Comparison of ENCODE assay signal across 16 cellular contexts in genomic region chr9:138070815-138071214, GRCh38.
"Had no signal": no experiment of that assay in that cellular context is flagged by ENCODE, and none has a peak within 500 bp of the region (broad histone marks: within the 10 kb centered on the region; RNA-seq: fewer than 3 reads in every experiment).

No MANE protein-coding gene starts in this region.

- H3K27ac ChIP-seq: adrenal gland, foreskin keratinocyte, lower lobe of right lung, neural progenitor cell, pancreas, transverse colon had no signal

- H3K27me3 ChIP-seq: adrenal gland, foreskin keratinocyte, neural progenitor cell, pancreas had no signal

- H3K4me3 Mint-ChIP-seq: activated naive CD4-positive, alpha-beta T cell treated with anti-CD3 and anti-CD28 coated beads, Interleukin-2, amount 50 U/mL, for 24 hours; activated T-helper 17 cell treated with anti-CD3 and anti-CD28 coated beads, Interleukin-2, amount 50 U/mL, for 72 hours; mesothelial cell of epicardium; neural progenitor cell; stimulated activated memory B cell treated with anti-CD40 and anti-IgM and Interleukin-4, amounts not matched to agents 10 μg/mL and 1 μg/mL and 100 μg/mL, for 72 hours; T-helper 17 cell; WTC11 had no signal

- H2AFZ ChIP-seq: neural progenitor cell had no signal

- H3K9me3 ChIP-seq: adrenal gland, lower lobe of right lung, pancreas, transverse colon had no signal

- H3K27ac Mint-ChIP-seq: activated naive CD4-positive, alpha-beta T cell treated with anti-CD3 and anti-CD28 coated beads, Interleukin-2, amount 50 U/mL, for 24 hours; activated T-helper 17 cell treated with anti-CD3 and anti-CD28 coated beads, Interleukin-2, amount 50 U/mL, for 72 hours; mesothelial cell of epicardium; neural progenitor cell; stimulated activated memory B cell treated with anti-CD40 and anti-IgM and Interleukin-4, amounts not matched to agents 10 μg/mL and 1 μg/mL and 100 μg/mL, for 72 hours; T-helper 17 cell had no signal

- H3K9me3 Mint-ChIP-seq: activated naive CD4-positive, alpha-beta T cell treated with anti-CD3 and anti-CD28 coated beads, Interleukin-2, amount 50 U/mL, for 24 hours; activated T-helper 17 cell treated with anti-CD3 and anti-CD28 coated beads, Interleukin-2, amount 50 U/mL, for 72 hours; mesothelial cell of epicardium; neural progenitor cell; stimulated activated memory B cell treated with anti-CD40 and anti-IgM and Interleukin-4, amounts not matched to agents 10 μg/mL and 1 μg/mL and 100 μg/mL, for 72 hours; WTC11 had no signal

- DNase-seq: activated CD4-positive, alpha-beta T cell treated with anti-CD3 and anti-CD28 coated beads for 48 hours; caudate nucleus; foreskin keratinocyte; glutamatergic neuron; lower lobe of right lung; SIG-M5; T-helper 17 cell; transverse colon had no signal

- H3K4me3 ChIP-seq: adrenal gland, lower lobe of right lung, neural progenitor cell, pancreas, transverse colon had no signal

- H3K4me1 Mint-ChIP-seq: activated naive CD4-positive, alpha-beta T cell treated with anti-CD3 and anti-CD28 coated beads, Interleukin-2, amount 50 U/mL, for 24 hours; activated T-helper 17 cell treated with anti-CD3 and anti-CD28 coated beads, Interleukin-2, amount 50 U/mL, for 72 hours; mesothelial cell of epicardium had no signal

- H3K9ac ChIP-seq: neural progenitor cell had no signal

- H3K36me3 ChIP-seq: adrenal gland, lower lobe of right lung, neural progenitor cell, pancreas, transverse colon had no signal

- H3K4me2 ChIP-seq: neural progenitor cell had no signal

- H3K36me3 Mint-ChIP-seq: activated naive CD4-positive, alpha-beta T cell treated with anti-CD3 and anti-CD28 coated beads, Interleukin-2, amount 50 U/mL, for 24 hours; mesothelial cell of epicardium; neural progenitor cell; stimulated activated memory B cell treated with anti-CD40 and anti-IgM and Interleukin-4, amounts not matched to agents 10 μg/mL and 1 μg/mL and 100 μg/mL, for 72 hours; WTC11 had no signal

- H3K4me1 ChIP-seq: adrenal gland, foreskin keratinocyte, lower lobe of right lung, pancreas, transverse colon had no signal

- ATAC-seq: activated T-helper 17 cell treated with anti-CD3 and anti-CD28 coated beads, Interleukin-2, amount 50 U/mL, for 72 hours; foreskin keratinocyte; lower lobe of right lung; pancreas; stimulated activated memory B cell treated with anti-CD40 and anti-IgM and Interleukin-4, amounts not matched to agents 10 μg/mL and 1 μg/mL and 100 μg/mL, for 72 hours; T-helper 17 cell had no signal
